9 cellular contexts compared by ENCODE assay signal in the genomic region with DNA sequence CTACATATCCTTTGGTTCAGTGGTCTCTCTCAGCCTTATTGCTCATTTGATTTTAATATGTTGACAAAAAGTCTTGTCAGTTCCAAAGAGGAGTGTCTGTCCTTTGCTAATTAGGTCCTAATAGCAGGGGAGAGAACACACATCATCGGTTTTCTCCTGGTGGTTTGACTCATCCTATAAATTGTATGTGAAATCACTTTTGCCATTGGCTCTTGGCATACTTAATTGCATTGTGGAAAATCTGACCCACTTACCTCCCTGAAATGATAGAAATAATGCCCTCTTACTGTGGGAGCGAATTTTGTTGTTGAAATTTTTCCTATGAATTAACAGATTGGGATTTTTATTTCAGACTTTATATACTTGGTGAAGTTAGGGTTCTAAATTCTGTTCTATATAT.
"Had no signal": no experiment of that assay in that cellular context is flagged by ENCODE, and none has a peak within 500 bp of the region (broad histone marks: within the 10 kb centered on the region; RNA-seq: fewer than 3 reads in every experiment).

No MANE protein-coding gene starts in this region.

- H3K36me3 ChIP-seq: lower lobe of right lung had no signal

- DNase-seq: activated CD4-positive, alpha-beta T cell treated with anti-CD3 and anti-CD28 coated beads, Interleukin-2, amount 10 ng/mL, durations not matched to agents 7 days and 5 days; activated CD8-positive, alpha-beta memory T cell treated with anti-CD3 and anti-CD28 coated beads for 24 hours; activated naive CD8-positive, alpha-beta T cell treated with anti-CD3 and anti-CD28 coated beads, Interleukin-2, amount 50 U/mL, for 24 hours; aorta; left colon; lower lobe of right lung had no signal

- ATAC-seq: activated naive CD8-positive, alpha-beta T cell treated with anti-CD3 and anti-CD28 coated beads, Interleukin-2, amount 50 U/mL, for 24 hours; left colon; stimulated activated effector memory CD8-positive, alpha-beta T cell treated with anti-CD3 and anti-CD28 coated beads, Interleukin-12 subunit alpha, Interleukin-12 subunit beta, amount 100 ng/mL, for 72 hours had no signal

- H3K27ac Mint-ChIP-seq: activated CD4-positive, alpha-beta T cell treated with anti-CD3 and anti-CD28 coated beads, Interleukin-2, amount 10 ng/mL, durations not matched to agents 7 days and 5 days; activated naive CD8-positive, alpha-beta T cell treated with anti-CD3 and anti-CD28 coated beads, Interleukin-2, amount 50 U/mL, for 24 hours; activated T-helper 1 cell treated with anti-CD3 and anti-CD28 coated beads, Interleukin-12 subunit alpha, Interleukin-12 subunit beta, Interleukin-2, Interleukin-4 antibody, amounts not matched to agents 30 ng/mL and 10 ng/mL and 1 ng/mL, durations not matched to agents 14 hours and 24 hours and 36 hours; stimulated activated effector memory CD8-positive, alpha-beta T cell treated with anti-CD3 and anti-CD28 coated beads, Interleukin-12 subunit alpha, Interleukin-12 subunit beta, amount 100 ng/mL, for 72 hours; T-helper 2 cell treated with Interferon-gamma antibody and Interleukin-4, amounts not matched to agents 5 μg/mL and 100 μg/mL, for 36 hours had no signal

- H3K27ac ChIP-seq: lower lobe of right lung had no signal

- H3K4me1 ChIP-seq: lower lobe of right lung had no signal

- H3K36me3 Mint-ChIP-seq: stimulated activated effector memory CD8-positive, alpha-beta T cell treated with anti-CD3 and anti-CD28 coated beads, Interleukin-12 subunit alpha, Interleukin-12 subunit beta, amount 100 ng/mL, for 72 hours had no signal

- H3K4me3 ChIP-seq: lower lobe of right lung had no signal

- H3K9me3 ChIP-seq: lower lobe of right lung had no signal
